9 cellular contexts compared by ENCODE assay signal in genomic region chr11:17012712-17013547, GRCh38. TPM values are rescaled to one million over a fixed set of nuclear protein-coding genes. Genes with fewer than 3 reads are reported as not detected.
A peak's percentile ranks its signal among the peaks of the same experiment; 100 is the strongest.
DNase-seq lines count a peak whose midpoint lies in the region; FAIRE-seq and TF ChIP-seq lines count a peak whose summit lies in the region.
"Had no signal": no experiment of that assay in that cellular context is flagged by ENCODE, and none has a peak within 500 bp of the region (broad histone marks: within the 10 kb centered on the region; RNA-seq: fewer than 3 reads in every experiment).

No MANE protein-coding gene starts in this region.

- TF ChIP-seq EP300 in SK-N-SH (IDR thresholded peaks at IDR 0.05; ENCODE audit: borderline replicate concordance in 1 of 2, low read depth in 1 of 2, low read length in 1 of 2), result no peak

- no peaks in the 10 kb centered on the region for H3K36me3 Mint-ChIP-seq in astrocyte (ENCODE audit: low read depth, unreplicated experiment)

- H3K9me3 ChIP-seq in astrocyte (ENCODE audit: insufficient read depth, low read depth, low read length), result no peaks in the 10 kb centered on the region
- no peaks in the 10 kb centered on the region for H3K9me3 ChIP-seq in iPS-20b (ENCODE audit: insufficient read depth, low read depth, low read length)
- no peaks in the 10 kb centered on the region for H3K9me3 ChIP-seq in smooth muscle cell (replicated peaks; ENCODE audit: low read depth)
- no peaks in the 10 kb centered on the region for H3K9me3 ChIP-seq in SK-N-SH

- POLR2A ChIA-PET in SK-N-SH (lab: Yijun Ruan, JAX), result no interaction called here

- no peak overlapping the region for H3K27ac Mint-ChIP-seq in astrocyte (ENCODE audit: unreplicated experiment)
- H3K27ac Mint-ChIP-seq: activated B cell treated with CpG ODN at 0.5 μM for 24 hours had no signal

- H3K9me2 ChIP-seq in SK-N-SH, result no peaks in the 10 kb centered on the region

- FAIRE-seq in astrocyte (lab: Jason Lieb, UNC), result no peak

- H2AFZ ChIP-seq in astrocyte (ENCODE audit: low read depth, low read length), result peak overlapping the region; percentile 78
- peak overlapping the region; percentile 26 for H2AFZ ChIP-seq in smooth muscle cell (ENCODE audit: low read depth)
- no peak overlapping the region for H2AFZ ChIP-seq in SK-N-SH (ENCODE audit: low read depth)

- H3K4me3 ChIP-seq in astrocyte (ENCODE audit: insufficient read depth, low read depth, low read length) (peak overlapping the region; percentile 52), iPS-20b (ENCODE audit: low read length) (peak overlapping the region; percentile 89), smooth muscle cell (peak overlapping the region; percentile 64), SK-N-SH (ENCODE audit: low read depth in 2 of 2, low read length in 1 of 2) (no peak overlapping the region)

- TF ChIP-seq CTCF in astrocyte (IDR thresholded peaks at IDR 0.05; ENCODE audit: insufficient read depth, low read depth, low read length) (no peak), smooth muscle cell (IDR thresholded peaks at IDR 0.05; ENCODE audit: borderline replicate concordance, insufficient read depth, poor library complexity, severe bottlenecking) (no peak), SK-N-SH (IDR thresholded peaks at IDR 0.05) (no peak)

- 6% methylated on average over 36 of the region's 38 CpGs for WGBS in smooth muscle cell (ENCODE audit: low lambda C conversion rate)
- 64% methylated on average over 30 of the region's 38 CpGs for WGBS in SK-N-SH (ENCODE audit: low lambda C conversion rate)

- H3F3A ChIP-seq in smooth muscle cell (ENCODE audit: low read depth), result peaks cover 5% of the 10 kb centered on the region
- no peaks in the 10 kb centered on the region for H3F3A ChIP-seq in SK-N-SH (replicated peaks; ENCODE audit: insufficient read depth)

- CTCF ChIA-PET in SK-N-SH (lab: Yijun Ruan, JAX), result interaction anchor here (1.2 kb wide), 1 partner anchor 67 kb away, joined by 3 read pairs; no protein-coding TSS in a partner anchor

- H3K27me3 Mint-ChIP-seq in astrocyte (ENCODE audit: low read depth, unreplicated experiment), result peaks cover 7% of the 10 kb centered on the region

- H3K4me1 ChIP-seq in astrocyte (ENCODE audit: insufficient read depth, low read length) (peaks cover 17% of the 10 kb centered on the region), iPS-20b (ENCODE audit: insufficient read depth, low read length) (0 out of 2 replicates have a peak, but pooled peaks cover 11% of the 10 kb centered on the region), smooth muscle cell (ENCODE audit: low read depth) (peaks cover 6% of the 10 kb centered on the region), SK-N-SH (ENCODE audit: control insufficient read depth in 1 of 2, insufficient read depth in 2 of 2, low read depth in 1 of 2, low read length in 1 of 2) (peaks cover 0 to 3% of the 10 kb centered on the region in 2 experiments; a peak in 1 of 4 replicates)

- H4K20me1 ChIP-seq in astrocyte (ENCODE audit: insufficient read depth, low read length) (no peaks in the 10 kb centered on the region), smooth muscle cell (ENCODE audit: low read depth) (no peaks in the 10 kb centered on the region), SK-N-SH (ENCODE audit: insufficient read depth) (no peaks in the 10 kb centered on the region)

- H3K27me3 ChIP-seq in astrocyte (ENCODE audit: insufficient read depth, low read length) (peaks cover 18% of the 10 kb centered on the region), iPS-20b (ENCODE audit: insufficient read depth, low read length) (peaks cover 45% of the 10 kb centered on the region), smooth muscle cell (ENCODE audit: low read depth) (peaks cover 76% of the 10 kb centered on the region), SK-N-SH (ENCODE audit: insufficient read depth) (peaks cover 49% of the 10 kb centered on the region)

- no peak for TF ChIP-seq RAD21 in SK-N-SH (IDR thresholded peaks at IDR 0.05; ENCODE audit: low read length)

- peaks cover 2% of the 10 kb centered on the region for H3K4me1 Mint-ChIP-seq in astrocyte (ENCODE audit: low read depth, unreplicated experiment)

- no peaks in the 10 kb centered on the region for H3K79me2 ChIP-seq in astrocyte (ENCODE audit: insufficient read depth, low read length)
- H3K79me2 ChIP-seq in smooth muscle cell (ENCODE audit: low read depth), result no peaks in the 10 kb centered on the region
- no peaks in the 10 kb centered on the region for H3K79me2 ChIP-seq in SK-N-SH (ENCODE audit: insufficient read depth)

- peak in 2 of 3 experiments; percentile 77 to 81 for DNase-seq in NCI-H1417 (lab: John Stamatoyannopoulos, UW)
- no peak for DNase-seq in NCI-H1417 treated with DMSO at 0.1 percent for 48 hours (lab: John Stamatoyannopoulos, UW)
- DNase-seq in astrocyte (ENCODE audit: low read depth), result peak; percentile 71
- DNase-seq in smooth muscle cell (lab: John Stamatoyannopoulos, UW; ENCODE audit: unreplicated experiment), result no peak
- DNase-seq in SK-N-SH, result no peak
- DNase-seq in inferior parietal cortex (ENCODE audit: extremely low spot score), result no peak
- no peak for DNase-seq in KG1 (lab: John Stamatoyannopoulos, UW)

- H3K9me3 Mint-ChIP-seq in astrocyte (ENCODE audit: unreplicated experiment), result no peaks in the 10 kb centered on the region
- H3K9me3 Mint-ChIP-seq: activated B cell treated with CpG ODN at 0.5 μM for 24 hours had no signal

- no peak overlapping the region for H3K27ac ChIP-seq in astrocyte (ENCODE audit: low read depth, low read length)
- H3K27ac ChIP-seq in iPS-20b (ENCODE audit: low read length), result no peak overlapping the region
- no peak overlapping the region for H3K27ac ChIP-seq in smooth muscle cell (ENCODE audit: low read depth)
- H3K27ac ChIP-seq in SK-N-SH (ENCODE audit: low read depth in 2 of 2, low read length in 1 of 2), result no peak overlapping the region

- H3K9ac ChIP-seq in astrocyte (ENCODE audit: low read length) (peak overlapping the region; percentile 39), iPS-20b (ENCODE audit: low read depth, low read length) (peak overlapping the region; percentile 80; the same call in 1 of the 2 replicates), smooth muscle cell (ENCODE audit: low read depth) (peak overlapping the region; percentile 4), SK-N-SH (no peak overlapping the region)

- H3K36me3 ChIP-seq in astrocyte (ENCODE audit: insufficient read depth, low read length) (no peaks in the 10 kb centered on the region), iPS-20b (ENCODE audit: insufficient read depth, low read depth, low read length) (no peaks in the 10 kb centered on the region), smooth muscle cell (ENCODE audit: low read depth) (no peaks in the 10 kb centered on the region), SK-N-SH (replicated peaks in 1 of 2; ENCODE audit: control insufficient read depth in 1 of 2, insufficient read depth in 2 of 2, low read length in 1 of 2) (no peaks in the 10 kb centered on the region)

- H3K4me2 ChIP-seq in astrocyte (ENCODE audit: low read length), result peak overlapping the region; percentile 95
- peak overlapping the region; percentile 98 for H3K4me2 ChIP-seq in smooth muscle cell
- H3K4me2 ChIP-seq in SK-N-SH, result no peak overlapping the region

- no peak overlapping the region for H3K4me3 Mint-ChIP-seq in astrocyte (ENCODE audit: unreplicated experiment)

TF ChIP-seq in SK-N-SH, 30 proteins besides CTCF, POLR2A, EP300 and RAD21:
- TF ChIP-seq GATA2 (CRISPR knock-in tag; IDR thresholded peaks at IDR 0.05) (no peak), CHD2 (IDR thresholded peaks at IDR 0.05; ENCODE audit: low read length, partially characterized antibody) (no peak), TEAD4 (IDR thresholded peaks at IDR 0.05; ENCODE audit: borderline replicate concordance, insufficient read depth) (no peak), EZH2phosphoT487 (IDR thresholded peaks at IDR 0.05; ENCODE audit: borderline replicate concordance, low read depth) (no peak), YY1 (IDR thresholded peaks at IDR 0.05; ENCODE audit: low read depth) (no peak), USF2 (IDR thresholded peaks at IDR 0.05; ENCODE audit: borderline replicate concordance, low read depth, low read length) (no peak), ELF1 (IDR thresholded peaks at IDR 0.05) (no peak), PBX3 (IDR thresholded peaks at IDR 0.05) (no peak), NFIC (IDR thresholded peaks at IDR 0.05; ENCODE audit: borderline replicate concordance) (no peak)

RNA-seq across cellular contexts. Expression of gene PLEKHA7, which starts 1.3 kb away (rescaled TPM):
- total RNA-seq in astrocyte (3.2 and 5.7 TPM in 2 replicates), smooth muscle cell (3.5 and 22.2 TPM in 2 replicates)
- polyA plus RNA-seq in smooth muscle cell (0.19 and 7.8 TPM in 2 replicates), SK-N-SH (2012; rRNA removed) (0.08 and 0.12 TPM in 2 replicates)
- 0.03 and 0.04 TPM in 2 replicates for polyA plus RNA-seq in SK-N-SH (2012; cell fraction: cytosol; rRNA removed)
- 0.45 and 0.46 TPM in 2 replicates for polyA plus RNA-seq in SK-N-SH (2012; cell fraction: nucleus; rRNA removed)

Comparison
In these comparisons a context has a peak if more than half of its experiments do, and no peak if none do; other contexts are left out.
1. DNase-seq: peak in NCI-H1417 (2 of 3) and astrocyte (single experiment); none in NCI-H1417 treated with DMSO at 0.1 percent for 48 hours (single experiment), smooth muscle cell (single experiment), SK-N-SH (single experiment), inferior parietal cortex (single experiment) and KG1 (single experiment).
2. H3K4me3 ChIP-seq: peak in astrocyte (single experiment), iPS-20b (single experiment) and smooth muscle cell (single experiment); none in SK-N-SH (0 of 2).